ENCODE assay signal across 8 cellular contexts in genomic region chr14:30559638-30560071, GRCh38. TPM values are rescaled to one million over a fixed set of nuclear protein-coding genes. Genes with fewer than 3 reads are reported as not detected.
DNase-seq lines count a peak whose midpoint lies in the region; ATAC-seq and TF ChIP-seq lines count a peak whose summit lies in the region.

No MANE protein-coding gene starts in this region.

- H2AK5ac ChIP-seq in mesendoderm (ENCODE audit: low read length), result no peak overlapping the region

- peak overlapping the region; percentile 83 for H3K4ac ChIP-seq in mesendoderm (ENCODE audit: low read depth, low read length)

- peak overlapping the region; percentile 99 for H3K4me3 ChIP-seq in PC-9
- H3K4me3 ChIP-seq in dorsolateral prefrontal cortex, result peak overlapping the region; percentile 64 to 100 (median 89)
- peak overlapping the region; percentile 99 for H3K4me3 ChIP-seq in mesendoderm (ENCODE audit: low read length)
- peak overlapping the region; percentile 94 for H3K4me3 ChIP-seq in uterus

- peak overlapping the region; percentile 95 for H3K18ac ChIP-seq in mesendoderm (ENCODE audit: low read length)

- H3K27me3 ChIP-seq in PC-9 (ENCODE audit: insufficient read depth, low read depth), result no peaks in the 10 kb centered on the region
- H3K27me3 ChIP-seq in dorsolateral prefrontal cortex, result no peaks in the 10 kb centered on the region
- no peaks in the 10 kb centered on the region for H3K27me3 ChIP-seq in mesendoderm (ENCODE audit: insufficient read depth, low read length, poor library complexity)
- no peaks in the 10 kb centered on the region for H3K27me3 ChIP-seq in uterus

- H2BK5ac ChIP-seq in mesendoderm (ENCODE audit: low read length), result no peak overlapping the region

- peaks cover 7% of the 10 kb centered on the region for H3K27me3 Mint-ChIP-seq in activated naive CD4-positive, alpha-beta T cell treated with anti-CD3 and anti-CD28 coated beads, Interleukin-2, amount 10 ng/mL, durations not matched to agents 7 days and 5 days

- intact Hi-C loops in PC-9 (cut with micrococcal nuclease; ENCODE audit: unreplicated experiment), result no loop called here
- intact Hi-C loops in dorsolateral prefrontal cortex (cut with DNase I), result no loop called here
- intact Hi-C loops in uterus (cut with DNase I; ENCODE audit: low total_unique reads), result no loop called here

- peak overlapping the region; percentile 98 for H3K56ac ChIP-seq in mesendoderm (ENCODE audit: low read length)

- peak overlapping the region; percentile 97 for H3K9ac ChIP-seq in mesendoderm (ENCODE audit: low read length)

- peaks cover 55% of the 10 kb centered on the region for H3K79me2 ChIP-seq in PC-9 (ENCODE audit: low read depth)
- H3K79me2 ChIP-seq in mesendoderm (ENCODE audit: control insufficient read depth, insufficient read depth, low read length), result peaks cover 44% of the 10 kb centered on the region

- peak; percentile 34 for ATAC-seq in HG03354 (IDR thresholded peaks at IDR 0.05; ENCODE audit: poor library complexity, severe bottlenecking, unreplicated experiment)

- no peaks in the 10 kb centered on the region for H3K9me3 Mint-ChIP-seq in activated naive CD4-positive, alpha-beta T cell treated with anti-CD3 and anti-CD28 coated beads, Interleukin-2, amount 10 ng/mL, durations not matched to agents 7 days and 5 days

- no peak for TF ChIP-seq POLR2A in uterus (IDR thresholded peaks at IDR 0.05)

- H3K9me2 ChIP-seq in PC-9 (ENCODE audit: insufficient read depth), result no peaks in the 10 kb centered on the region

- no peak overlapping the region for H4K5ac ChIP-seq in mesendoderm (ENCODE audit: low read length)

- H3K9me3 ChIP-seq in PC-9 (ENCODE audit: insufficient read depth, low read depth) (no peaks in the 10 kb centered on the region), uterus (no peaks in the 10 kb centered on the region)

- WGBS in mesendoderm (ENCODE audit: extremely low coverage, insufficient coverage, low lambda C conversion rate), result no CpG with 5 or more reads among the region's 16 CpGs

- BruUV-seq in PC-9 (replicated peaks; lab: Mats Ljungman, UMichigan), result TSS peak; percentile 66

- no peak overlapping the region for H4K8ac ChIP-seq in mesendoderm (ENCODE audit: low read depth, low read length)

- H3K23ac ChIP-seq in mesendoderm (ENCODE audit: low read length), result no peak overlapping the region

- H3K4me1 ChIP-seq in PC-9 (replicated peaks; ENCODE audit: insufficient read depth) (peaks cover 15% of the 10 kb centered on the region), mesendoderm (ENCODE audit: control insufficient read depth, low read depth, low read length) (peaks cover 5% of the 10 kb centered on the region), uterus (peaks cover 0 to 3% of the 10 kb centered on the region in 2 donors)

- H3K27ac ChIP-seq in PC-9 (peak overlapping the region; percentile 58), dorsolateral prefrontal cortex (peak overlapping the region in 24 of 59 donors; percentile 1 to 87 (median 69)), mesendoderm (ENCODE audit: low read depth, low read length) (peak overlapping the region; percentile 82), uterus (peak overlapping the region; percentile 87 to 89)

- H2AFZ ChIP-seq in PC-9, result peak overlapping the region; percentile 91

- H2BK120ac ChIP-seq in mesendoderm (ENCODE audit: low read depth, low read length), result peak overlapping the region; percentile 84

- H3K36me3 Mint-ChIP-seq in activated naive CD4-positive, alpha-beta T cell treated with anti-CD3 and anti-CD28 coated beads, Interleukin-2, amount 10 ng/mL, durations not matched to agents 7 days and 5 days, result peaks cover 26% of the 10 kb centered on the region

- no peak for TF ChIP-seq CTCF in PC-9 (conservative IDR thresholded peaks at IDR 0.05)
- TF ChIP-seq CTCF in dorsolateral prefrontal cortex (IDR thresholded peaks at IDR 0.05 in 54 of 56, conservative IDR thresholded peaks at IDR 0.05 in 2 of 56; ENCODE audit: low read depth in 1 of 56, partially characterized antibody in 56 of 56), result no peak
- TF ChIP-seq CTCF in uterus (IDR thresholded peaks at IDR 0.05), result no peak

- POLR2A ChIA-PET in PC-9 (lab: Charles Lee; ENCODE audit: unreplicated experiment), result interaction anchor here (0.6 kb wide), 1 partner anchor 420 kb away, joined by 7 read pairs; no protein-coding TSS in a partner anchor

- H3K4me3 Mint-ChIP-seq in activated naive CD4-positive, alpha-beta T cell treated with anti-CD3 and anti-CD28 coated beads, Interleukin-2, amount 10 ng/mL, durations not matched to agents 7 days and 5 days, result peak overlapping the region; percentile 100

- H3K36me3 ChIP-seq in PC-9 (ENCODE audit: low read depth) (peaks cover 3% of the 10 kb centered on the region; the same call in 1 of the 2 replicates), mesendoderm (ENCODE audit: control insufficient read depth, insufficient read depth, low read length) (no peaks in the 10 kb centered on the region), uterus (no peaks in the 10 kb centered on the region)

- CTCF ChIA-PET in activated naive CD4-positive, alpha-beta T cell treated with anti-CD3 and anti-CD28 coated beads, Interleukin-2, amount 10 ng/mL, durations not matched to agents 7 days and 5 days (lab: Charles Lee), result no interaction called here
- CTCF ChIA-PET in PC-9 (lab: Charles Lee), result no interaction called here

- no peaks in the 10 kb centered on the region for H3F3A ChIP-seq in PC-9 (ENCODE audit: insufficient read depth, low read depth)

- peaks cover 36% of the 10 kb centered on the region for H3K4me1 Mint-ChIP-seq in activated naive CD4-positive, alpha-beta T cell treated with anti-CD3 and anti-CD28 coated beads, Interleukin-2, amount 10 ng/mL, durations not matched to agents 7 days and 5 days

- H4K20me1 ChIP-seq in PC-9 (ENCODE audit: insufficient read depth), result no peaks in the 10 kb centered on the region

- H3K79me1 ChIP-seq in mesendoderm (ENCODE audit: low read length), result peaks cover 4% of the 10 kb centered on the region

- H3K27ac Mint-ChIP-seq in activated naive CD4-positive, alpha-beta T cell treated with anti-CD3 and anti-CD28 coated beads, Interleukin-2, amount 10 ng/mL, durations not matched to agents 7 days and 5 days, result peak overlapping the region; percentile 100

- no peak for DNase-seq in activated naive CD4-positive, alpha-beta T cell treated with anti-CD3 and anti-CD28 coated beads, Interleukin-2, amount 10 ng/mL, durations not matched to agents 7 days and 5 days
- no peak for DNase-seq in activated naive CD4-positive, alpha-beta T cell treated with anti-CD3 and anti-CD28 coated beads, Interleukin-2, amount 50 U/mL, for 16 hours
- DNase-seq in PC-9 (no peak), dorsolateral prefrontal cortex (no peak), mesendoderm (peak; percentile 72), uterus (no peak), epidermal melanocyte (ENCODE audit: insufficient read length, low spot score) (no peak)

- H2BK15ac ChIP-seq in mesendoderm (replicated peaks; ENCODE audit: low read depth), result no peak overlapping the region

- H3K4me2 ChIP-seq in PC-9 (peak overlapping the region; percentile 80), mesendoderm (ENCODE audit: low read length) (peak overlapping the region; percentile 30)

RNA-seq across cellular contexts. Expression of gene G2E3, which starts 0.7 kb away (rescaled TPM):
- total RNA-seq in PC-9 (2021), result 21.1 and 28.0 TPM in 2 replicates
- total RNA-seq in dorsolateral prefrontal cortex, result 10 to 100 TPM; 12.9 to 36.7 (median 22.9) TPM
- polyA plus RNA-seq in mesendoderm (2013, experiment 1 of 2), result 48.3 TPM
- 52.1 TPM for polyA plus RNA-seq in mesendoderm (2013, experiment 2 of 2)
- 10 to 100 TPM in 3 of 4 donors, 1 to 10 TPM in 1; 3.1 to 48.9 (median 17.5) TPM for total RNA-seq in uterus
